14 cellular contexts compared by ENCODE assay signal in the genomic region with DNA sequence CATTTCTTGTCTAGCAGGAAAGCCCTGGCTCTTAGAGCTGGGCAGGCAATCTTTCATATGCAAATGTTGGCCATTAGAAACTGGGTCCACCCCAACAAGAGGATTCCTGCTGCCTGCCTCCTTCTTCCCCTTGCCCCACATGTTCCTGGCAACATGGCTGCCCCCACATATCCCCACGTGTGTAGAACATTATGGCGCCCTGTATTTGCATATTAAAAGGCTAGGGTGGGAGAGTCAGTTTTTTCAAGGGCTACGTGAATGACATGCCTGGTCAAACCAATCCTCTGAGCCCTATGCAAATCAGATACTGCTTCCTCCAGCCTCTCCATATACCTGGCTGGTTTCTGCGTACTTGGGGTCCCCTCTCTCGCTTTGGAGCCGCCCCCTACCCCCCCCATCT.
A peak's percentile ranks its signal among the peaks of the same experiment; 100 is the strongest.
DNase-seq lines count a peak whose midpoint lies in the region; ATAC-seq and TF ChIP-seq lines count a peak whose summit lies in the region.
"Had no signal": no experiment of that assay in that cellular context is flagged by ENCODE, and none has a peak within 500 bp of the region (broad histone marks: within the 10 kb centered on the region; RNA-seq: fewer than 3 reads in every experiment).

No MANE protein-coding gene starts in this region.

- H3K4me3 ChIP-seq in CD4-positive, CD25-positive, alpha-beta regulatory T cell (ENCODE audit: low read depth, low read length), result no peak overlapping the region
- no peak overlapping the region for H3K4me3 ChIP-seq in H7 (ENCODE audit: insufficient read depth, low read depth, low read length)
- H3K4me3 ChIP-seq in endodermal cell (ENCODE audit: low read length), result no peak overlapping the region

- DNase-seq in CD4-positive, CD25-positive, alpha-beta regulatory T cell, result no peak
- DNase-seq in H7 (peak; percentile 21), NCI-H526 treated with DMSO at 0.1 percent for 48 hours (lab: John Stamatoyannopoulos, UW) (peak; percentile 43), endodermal cell (peak; percentile 84), RPMI8226 (no peak), middle frontal gyrus (ENCODE audit: extremely low spot score, low spot score) (no peak), NCI-H2029 treated with DMSO at 0.1 percent for 48 hours (lab: John Stamatoyannopoulos, UW) (no peak)
- no peak for DNase-seq in effector CD4-positive, alpha-beta T cell
- DNase-seq: activated CD4-positive, CD25-positive, alpha-beta regulatory T cell; NCI-H2081; NCI-H524 treated with DMSO at 0.1 percent for 48 hours; SW 1271 had no signal

- H3K27me3 Mint-ChIP-seq in CD4-positive, CD25-positive, alpha-beta regulatory T cell, result no peaks in the 10 kb centered on the region
- peaks cover 25% of the 10 kb centered on the region for H3K27me3 Mint-ChIP-seq in endodermal cell (ENCODE audit: insufficient read depth)
- H3K27me3 Mint-ChIP-seq: activated naive CD8-positive, alpha-beta T cell had no signal

- no peaks in the 10 kb centered on the region for H3K9me3 ChIP-seq in CD4-positive, CD25-positive, alpha-beta regulatory T cell (ENCODE audit: control insufficient read depth in 2 of 2, low read length in 2 of 2)
- H3K9me3 ChIP-seq in endodermal cell (ENCODE audit: control insufficient read depth, low read length), result no peaks in the 10 kb centered on the region

- H3K9me3 Mint-ChIP-seq in CD4-positive, CD25-positive, alpha-beta regulatory T cell, result no peaks in the 10 kb centered on the region
- H3K9me3 Mint-ChIP-seq in endodermal cell, result no peaks in the 10 kb centered on the region

- peaks cover 45% of the 10 kb centered on the region for H3K4me1 ChIP-seq in CD4-positive, CD25-positive, alpha-beta regulatory T cell (ENCODE audit: control insufficient read depth, insufficient read depth, low read length, poor library complexity, severe bottlenecking)
- H3K4me1 ChIP-seq in endodermal cell (ENCODE audit: control insufficient read depth, insufficient read depth, low read length), result peaks cover 21% of the 10 kb centered on the region

- peak overlapping the region; percentile 93 to 99 (median 93) for H3K27ac Mint-ChIP-seq in CD4-positive, CD25-positive, alpha-beta regulatory T cell
- H3K27ac Mint-ChIP-seq in endodermal cell, result no peak overlapping the region

- no peaks in the 10 kb centered on the region for H3K36me3 ChIP-seq in CD4-positive, CD25-positive, alpha-beta regulatory T cell (ENCODE audit: control insufficient read depth, insufficient read depth, low read length)
- no peaks in the 10 kb centered on the region for H3K36me3 ChIP-seq in H7 (replicated peaks; ENCODE audit: control insufficient read depth, insufficient read depth, low read length)
- no peaks in the 10 kb centered on the region for H3K36me3 ChIP-seq in endodermal cell (ENCODE audit: control insufficient read depth, insufficient read depth, low read length)

- H3K9ac ChIP-seq in endodermal cell (ENCODE audit: extremely low read depth, low read length, poor library complexity, severe bottlenecking), result no peak overlapping the region

- no peak for ATAC-seq in CD4-positive, CD25-positive, alpha-beta regulatory T cell (ENCODE audit: low read depth in 2 of 2)
- ATAC-seq: sciatic nerve had no signal

- TF ChIP-seq CTCF in endodermal cell (conservative IDR thresholded peaks at IDR 0.05), result no peak

- no peaks in the 10 kb centered on the region for H3K27me3 ChIP-seq in CD4-positive, CD25-positive, alpha-beta regulatory T cell (ENCODE audit: control insufficient read depth, insufficient read depth, low read length)
- H3K27me3 ChIP-seq in H7 (ENCODE audit: control insufficient read depth, insufficient read depth, low read length) (no peaks in the 10 kb centered on the region), endodermal cell (ENCODE audit: control insufficient read depth, insufficient read depth, low read length, poor library complexity, severe bottlenecking) (no peaks in the 10 kb centered on the region)

- peak overlapping the region; percentile 73 for H3K27ac ChIP-seq in CD4-positive, CD25-positive, alpha-beta regulatory T cell (ENCODE audit: insufficient read depth, low read length, poor library complexity, severe bottlenecking)
- no peak overlapping the region for H3K27ac ChIP-seq in endodermal cell (ENCODE audit: low read depth, low read length)

- peaks cover 22 to 64% (median 40%) of the 10 kb centered on the region in 4 donors for H3K4me1 Mint-ChIP-seq in CD4-positive, CD25-positive, alpha-beta regulatory T cell
- peaks cover 33% of the 10 kb centered on the region for H3K4me1 Mint-ChIP-seq in endodermal cell

- no peak overlapping the region for H3K4me3 Mint-ChIP-seq in CD4-positive, CD25-positive, alpha-beta regulatory T cell
- no peak overlapping the region for H3K4me3 Mint-ChIP-seq in endodermal cell

- peaks cover 11% of the 10 kb centered on the region for H3K36me3 Mint-ChIP-seq in CD4-positive, CD25-positive, alpha-beta regulatory T cell
- no peaks in the 10 kb centered on the region for H3K36me3 Mint-ChIP-seq in endodermal cell (ENCODE audit: low read depth)
- H3K36me3 Mint-ChIP-seq: activated naive CD8-positive, alpha-beta T cell had no signal

- WGBS in endodermal cell (ENCODE audit: insufficient coverage in 1 of 2, insufficient read length in 1 of 2), 2 experiments, result 51% methylated on average over 6 of the region's 6 CpGs; no CpG with 5 or more reads in 1 of the 2 experiments

Comparison
In these comparisons a context has a peak if more than half of its experiments do, and no peak if none do; other contexts are left out.
1. DNase-seq: peak in H7 (single experiment), NCI-H526 treated with DMSO at 0.1 percent for 48 hours (single experiment) and endodermal cell (single experiment); none in CD4-positive, CD25-positive, alpha-beta regulatory T cell (0 of 3), effector CD4-positive, alpha-beta T cell (single experiment), RPMI8226 (single experiment), middle frontal gyrus (single experiment) and NCI-H2029 treated with DMSO at 0.1 percent for 48 hours (single experiment).